In the genomic region with DNA sequence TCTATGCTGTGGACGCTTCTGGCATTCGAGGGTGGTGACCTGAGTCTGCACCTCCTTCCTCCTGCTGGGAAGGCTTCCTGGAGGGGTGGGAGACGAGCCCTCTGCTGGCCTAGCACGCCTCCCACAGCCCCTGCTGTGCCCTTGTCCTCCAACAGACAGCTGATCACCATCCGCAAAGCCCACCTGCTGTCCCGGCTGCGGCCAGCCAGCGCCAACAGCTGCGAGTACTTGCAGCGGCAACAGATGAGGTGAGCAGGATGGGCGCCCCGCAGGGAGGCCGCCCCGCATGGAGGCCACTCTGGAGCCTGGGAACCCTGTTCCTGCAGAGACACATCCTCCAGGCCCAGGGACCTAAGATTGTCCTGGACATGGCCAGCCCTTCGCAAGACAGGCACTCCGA, we compare ENCODE assay signal across 1 cellular context.
TF ChIP-seq lines count a peak whose summit lies in the region.

No MANE protein-coding gene starts in this region.

TF ChIP-seq in SK-N-SH treated with all-trans-retinoic acid at 6 μM for 48 hours, 23 proteins besides CTCF, POLR2A, EP300 and RAD21 (continued from another document):
- TF ChIP-seq, protein P1, sequence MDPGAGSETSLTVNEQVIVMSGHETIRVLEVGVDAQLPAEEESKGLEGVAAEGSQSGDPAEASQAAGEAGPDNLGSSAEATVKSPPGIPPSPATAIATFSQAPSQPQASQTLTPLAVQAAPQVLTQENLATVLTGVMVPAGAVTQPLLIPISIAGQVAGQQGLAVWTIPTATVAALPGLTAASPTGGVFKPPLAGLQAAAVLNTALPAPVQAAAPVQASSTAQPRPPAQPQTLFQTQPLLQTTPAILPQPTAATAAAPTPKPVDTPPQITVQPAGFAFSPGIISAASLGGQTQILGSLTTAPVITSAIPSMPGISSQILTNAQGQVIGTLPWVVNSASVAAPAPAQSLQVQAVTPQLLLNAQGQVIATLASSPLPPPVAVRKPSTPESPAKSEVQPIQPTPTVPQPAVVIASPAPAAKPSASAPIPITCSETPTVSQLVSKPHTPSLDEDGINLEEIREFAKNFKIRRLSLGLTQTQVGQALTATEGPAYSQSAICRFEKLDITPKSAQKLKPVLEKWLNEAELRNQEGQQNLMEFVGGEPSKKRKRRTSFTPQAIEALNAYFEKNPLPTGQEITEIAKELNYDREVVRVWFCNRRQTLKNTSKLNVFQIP (CRISPR knock-in tag; IDR thresholded peaks at IDR 0.05; ENCODE audit: borderline replicate concordance, low read depth), result no peak
- TF ChIP-seq ZNF565 (CRISPR knock-in tag; conservative IDR thresholded peaks at IDR 0.05; ENCODE audit: low read depth) (no peak), TOX (CRISPR knock-in tag; IDR thresholded peaks at IDR 0.05; ENCODE audit: borderline replicate concordance) (no peak), OSR1 (CRISPR knock-in tag; IDR thresholded peaks at IDR 0.05) (no peak), ZFP30 (CRISPR knock-in tag; IDR thresholded peaks at IDR 0.05) (no peak), ZC3H10 (CRISPR knock-in tag; IDR thresholded peaks at IDR 0.05) (no peak), BACH2 (CRISPR knock-in tag; IDR thresholded peaks at IDR 0.05; ENCODE audit: borderline replicate concordance) (no peak), ZFP3 (CRISPR knock-in tag; IDR thresholded peaks at IDR 0.05) (no peak), CSDC2 (CRISPR knock-in tag; IDR thresholded peaks at IDR 0.05) (no peak), RARB (CRISPR knock-in tag; IDR thresholded peaks at IDR 0.05) (no peak), ZNF8 (CRISPR knock-in tag; IDR thresholded peaks at IDR 0.05) (no peak), PPARA (CRISPR knock-in tag; IDR thresholded peaks at IDR 0.05; ENCODE audit: borderline replicate concordance) (no peak)
- TF ChIP-seq, protein P2, sequence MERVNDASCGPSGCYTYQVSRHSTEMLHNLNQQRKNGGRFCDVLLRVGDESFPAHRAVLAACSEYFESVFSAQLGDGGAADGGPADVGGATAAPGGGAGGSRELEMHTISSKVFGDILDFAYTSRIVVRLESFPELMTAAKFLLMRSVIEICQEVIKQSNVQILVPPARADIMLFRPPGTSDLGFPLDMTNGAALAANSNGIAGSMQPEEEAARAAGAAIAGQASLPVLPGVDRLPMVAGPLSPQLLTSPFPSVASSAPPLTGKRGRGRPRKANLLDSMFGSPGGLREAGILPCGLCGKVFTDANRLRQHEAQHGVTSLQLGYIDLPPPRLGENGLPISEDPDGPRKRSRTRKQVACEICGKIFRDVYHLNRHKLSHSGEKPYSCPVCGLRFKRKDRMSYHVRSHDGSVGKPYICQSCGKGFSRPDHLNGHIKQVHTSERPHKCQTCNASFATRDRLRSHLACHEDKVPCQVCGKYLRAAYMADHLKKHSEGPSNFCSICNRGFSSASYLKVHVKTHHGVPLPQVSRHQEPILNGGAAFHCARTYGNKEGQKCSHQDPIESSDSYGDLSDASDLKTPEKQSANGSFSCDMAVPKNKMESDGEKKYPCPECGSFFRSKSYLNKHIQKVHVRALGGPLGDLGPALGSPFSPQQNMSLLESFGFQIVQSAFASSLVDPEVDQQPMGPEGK (CRISPR knock-in tag; IDR thresholded peaks at IDR 0.05; ENCODE audit: borderline replicate concordance), result no peak
